15 cellular contexts compared by ENCODE assay signal in the genomic region with DNA sequence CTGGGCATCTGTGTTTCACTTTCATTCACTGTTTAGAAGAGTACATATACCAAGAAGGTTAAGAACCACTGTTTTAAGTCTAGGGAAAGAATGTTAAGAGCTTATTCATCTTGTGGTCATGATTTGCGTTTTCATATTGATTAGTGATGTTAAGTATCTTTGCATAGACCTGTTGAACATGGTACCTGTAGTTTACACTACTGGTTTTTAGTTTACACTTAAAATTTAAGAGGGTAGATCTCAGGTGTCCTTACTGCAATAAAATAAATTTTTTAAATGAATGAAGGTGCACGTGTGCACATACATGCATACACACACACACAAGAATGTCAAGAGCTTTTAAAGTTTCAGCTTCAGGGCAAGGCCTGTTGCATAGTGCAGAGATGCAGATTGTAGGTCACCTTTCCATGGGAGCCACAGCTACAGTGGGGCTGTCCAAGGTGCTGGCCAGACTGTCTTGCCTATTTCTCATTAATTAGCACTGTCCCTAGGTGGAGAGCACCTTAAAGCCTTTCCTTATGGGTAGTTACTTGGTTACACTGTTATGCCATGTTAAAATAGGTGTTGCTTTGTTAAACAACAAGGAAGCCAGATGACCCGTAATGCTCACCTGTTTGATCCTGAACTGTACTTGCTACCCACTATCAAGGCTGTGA.
A peak's percentile ranks its signal among the peaks of the same experiment; 100 is the strongest.
DNase-seq lines count a peak whose midpoint lies in the region; ATAC-seq and TF ChIP-seq lines count a peak whose summit lies in the region.
"Had no signal": no experiment of that assay in that cellular context is flagged by ENCODE, and none has a peak within 500 bp of the region (broad histone marks: within the 10 kb centered on the region; RNA-seq: fewer than 3 reads in every experiment).

No MANE protein-coding gene starts in this region.

- H4K8ac ChIP-seq in neuronal stem cell (ENCODE audit: low read depth, low read length): no peak overlapping the region

- H2BK12ac ChIP-seq in neuronal stem cell (ENCODE audit: low read length): no peak overlapping the region

- H3K27me3 Mint-ChIP-seq in endothelial cell (ENCODE audit: unreplicated experiment): no peaks in the 10 kb centered on the region
- H3K27me3 Mint-ChIP-seq: brain; CD8-positive, alpha-beta memory T cell had no signal

- H2BK15ac ChIP-seq in neuronal stem cell (ENCODE audit: low read length): no peak overlapping the region

- H3K23ac ChIP-seq in neuronal stem cell (ENCODE audit: low read depth, low read length, poor library complexity): no peak overlapping the region

- H3K36me3 Mint-ChIP-seq in endothelial cell (ENCODE audit: low read depth, unreplicated experiment): no peaks in the 10 kb centered on the region
- H3K36me3 Mint-ChIP-seq: brain had no signal

- no peak overlapping the region for H2BK5ac ChIP-seq in neuronal stem cell (ENCODE audit: low read length)

- H3K9ac ChIP-seq in neuronal stem cell (ENCODE audit: low read depth, low read length, poor library complexity): no peak overlapping the region

- no peaks in the 10 kb centered on the region for H3K9me3 Mint-ChIP-seq in endothelial cell (ENCODE audit: unreplicated experiment)
- H3K9me3 Mint-ChIP-seq: activated T-helper 1 cell treated with anti-CD3 and anti-CD28 coated beads, Interleukin-12 subunit alpha, Interleukin-12 subunit beta, Interleukin-2, Interleukin-4 antibody, amounts not matched to agents 30 ng/mL and 10 ng/mL and 1 ng/mL, durations not matched to agents 14 hours and 24 hours and 36 hours; brain; CD8-positive, alpha-beta memory T cell had no signal

- H3K9me3 ChIP-seq in neuronal stem cell (replicated peaks in 1 of 2; ENCODE audit: control insufficient read depth in 2 of 2, insufficient read depth in 1 of 2, low read depth in 1 of 2, low read length in 2 of 2): no peaks in the 10 kb centered on the region
- H3K9me3 ChIP-seq: ovary had no signal

- H3K14ac ChIP-seq in neuronal stem cell (ENCODE audit: low read length): no peak overlapping the region

- no peaks in the 10 kb centered on the region for H3K27me3 ChIP-seq in H7 (ENCODE audit: control insufficient read depth, insufficient read depth, low read length)
- H3K27me3 ChIP-seq in neuronal stem cell (ENCODE audit: control insufficient read depth in 3 of 3, insufficient read depth in 3 of 3, low read depth in 1 of 3, low read length in 3 of 3): no peaks in the 10 kb centered on the region
- H3K27me3 ChIP-seq: ovary had no signal

- no peaks in the 10 kb centered on the region for H3K36me3 ChIP-seq in H7 (replicated peaks; ENCODE audit: control insufficient read depth, insufficient read depth, low read length)
- no peaks in the 10 kb centered on the region for H3K36me3 ChIP-seq in neuronal stem cell (replicated peaks in 1 of 2; ENCODE audit: control insufficient read depth in 2 of 2, insufficient read depth in 2 of 2, low read length in 2 of 2)
- H3K36me3 ChIP-seq: ovary had no signal

- H3K4ac ChIP-seq in neuronal stem cell (ENCODE audit: low read length): no peak overlapping the region

- no peak for TF ChIP-seq CTCF in endothelial cell (IDR thresholded peaks at IDR 0.05; ENCODE audit: unreplicated experiment)

- no peaks in the 10 kb centered on the region for H3K79me1 ChIP-seq in neuronal stem cell (ENCODE audit: low read depth, low read length)

- no peak overlapping the region for H3K4me3 Mint-ChIP-seq in endothelial cell (ENCODE audit: unreplicated experiment)
- H3K4me3 Mint-ChIP-seq: activated T-helper 1 cell treated with anti-CD3 and anti-CD28 coated beads, Interleukin-12 subunit alpha, Interleukin-12 subunit beta, Interleukin-2, Interleukin-4 antibody, amounts not matched to agents 30 ng/mL and 10 ng/mL and 1 ng/mL, durations not matched to agents 14 hours and 24 hours and 36 hours; brain; CD8-positive, alpha-beta memory T cell had no signal

- no peak overlapping the region for H2BK120ac ChIP-seq in neuronal stem cell (ENCODE audit: low read depth, low read length)

- no peaks in the 10 kb centered on the region for H3K4me1 Mint-ChIP-seq in endothelial cell (ENCODE audit: unreplicated experiment)
- H3K4me1 Mint-ChIP-seq: CD8-positive, alpha-beta memory T cell had no signal

- H2AFZ ChIP-seq in neuronal stem cell (ENCODE audit: low read length): no peak overlapping the region

- H4K91ac ChIP-seq in neuronal stem cell (ENCODE audit: low read depth, low read length, poor library complexity): no peak overlapping the region

- no peak overlapping the region for H3K27ac ChIP-seq in neuronal stem cell (replicated peaks; ENCODE audit: low read length)
- H3K27ac ChIP-seq: ovary had no signal

- WGBS in neuronal stem cell (ENCODE audit: extremely low coverage in 2 of 2, insufficient read length in 2 of 2, insufficient replicate concordance in 1 of 2), 2 donors: no CpG with 5 or more reads among the region's 3 CpGs

- ATAC-seq in HG03108 (IDR thresholded peaks at IDR 0.05; ENCODE audit: unreplicated experiment) (no peak), GM21576 (IDR thresholded peaks at IDR 0.05; ENCODE audit: unreplicated experiment) (no peak)

- no peaks in the 10 kb centered on the region for H3K4me1 ChIP-seq in neuronal stem cell (ENCODE audit: control insufficient read depth in 2 of 2, insufficient read depth in 1 of 2, low read depth in 1 of 2, low read length in 2 of 2)

- H3K27ac Mint-ChIP-seq in endothelial cell (ENCODE audit: unreplicated experiment): no peak overlapping the region
- H3K27ac Mint-ChIP-seq: activated T-helper 1 cell treated with anti-CD3 and anti-CD28 coated beads, Interleukin-12 subunit alpha, Interleukin-12 subunit beta, Interleukin-2, Interleukin-4 antibody, amounts not matched to agents 30 ng/mL and 10 ng/mL and 1 ng/mL, durations not matched to agents 14 hours and 24 hours and 36 hours; brain; CD8-positive, alpha-beta memory T cell had no signal

- no peak overlapping the region for H2AK5ac ChIP-seq in neuronal stem cell (ENCODE audit: low read depth, low read length)

- H3K4me2 ChIP-seq in neuronal stem cell (ENCODE audit: insufficient read depth, low read length, poor library complexity, severe bottlenecking): no peak overlapping the region

- DNase-seq in H7: peak; percentile 22
- peak; percentile 49 for DNase-seq in endothelial cell (ENCODE audit: low spot score)
- DNase-seq in neuronal stem cell (ENCODE audit: low spot score): peak; percentile 15
- no peak for DNase-seq in EL
- DNase-seq: activated CD4-positive, alpha-beta T cell treated with anti-CD3 and anti-CD28 coated beads for 4 hours; CD8-positive, alpha-beta memory T cell; midbrain; NCI-H2081; ovary; T-helper 1 cell had no signal

- H3K4me3 ChIP-seq in H7 (ENCODE audit: insufficient read depth, low read depth, low read length): no peak overlapping the region
- no peak overlapping the region for H3K4me3 ChIP-seq in neuronal stem cell (ENCODE audit: low read length in 2 of 2)
- H3K4me3 ChIP-seq: ovary had no signal

- no peak overlapping the region for H3K18ac ChIP-seq in neuronal stem cell (ENCODE audit: low read length)

TF ChIP-seq in PFSK-1, 5 proteins besides CTCF, POLR2A, EP300 and RAD21:
- no peak for TF ChIP-seq SIN3A (IDR thresholded peaks at IDR 0.05; ENCODE audit: borderline replicate concordance, insufficient read depth, low read length)
- no peak for TF ChIP-seq FOXP2 (optimal IDR thresholded peaks at IDR 0.05; ENCODE audit: borderline replicate concordance, extremely low read depth, extremely low read length, insufficient read depth)
- TF ChIP-seq TAF1 (IDR thresholded peaks at IDR 0.05; ENCODE audit: borderline replicate concordance, insufficient read depth, low read length): no peak
- TF ChIP-seq, protein P1, sequence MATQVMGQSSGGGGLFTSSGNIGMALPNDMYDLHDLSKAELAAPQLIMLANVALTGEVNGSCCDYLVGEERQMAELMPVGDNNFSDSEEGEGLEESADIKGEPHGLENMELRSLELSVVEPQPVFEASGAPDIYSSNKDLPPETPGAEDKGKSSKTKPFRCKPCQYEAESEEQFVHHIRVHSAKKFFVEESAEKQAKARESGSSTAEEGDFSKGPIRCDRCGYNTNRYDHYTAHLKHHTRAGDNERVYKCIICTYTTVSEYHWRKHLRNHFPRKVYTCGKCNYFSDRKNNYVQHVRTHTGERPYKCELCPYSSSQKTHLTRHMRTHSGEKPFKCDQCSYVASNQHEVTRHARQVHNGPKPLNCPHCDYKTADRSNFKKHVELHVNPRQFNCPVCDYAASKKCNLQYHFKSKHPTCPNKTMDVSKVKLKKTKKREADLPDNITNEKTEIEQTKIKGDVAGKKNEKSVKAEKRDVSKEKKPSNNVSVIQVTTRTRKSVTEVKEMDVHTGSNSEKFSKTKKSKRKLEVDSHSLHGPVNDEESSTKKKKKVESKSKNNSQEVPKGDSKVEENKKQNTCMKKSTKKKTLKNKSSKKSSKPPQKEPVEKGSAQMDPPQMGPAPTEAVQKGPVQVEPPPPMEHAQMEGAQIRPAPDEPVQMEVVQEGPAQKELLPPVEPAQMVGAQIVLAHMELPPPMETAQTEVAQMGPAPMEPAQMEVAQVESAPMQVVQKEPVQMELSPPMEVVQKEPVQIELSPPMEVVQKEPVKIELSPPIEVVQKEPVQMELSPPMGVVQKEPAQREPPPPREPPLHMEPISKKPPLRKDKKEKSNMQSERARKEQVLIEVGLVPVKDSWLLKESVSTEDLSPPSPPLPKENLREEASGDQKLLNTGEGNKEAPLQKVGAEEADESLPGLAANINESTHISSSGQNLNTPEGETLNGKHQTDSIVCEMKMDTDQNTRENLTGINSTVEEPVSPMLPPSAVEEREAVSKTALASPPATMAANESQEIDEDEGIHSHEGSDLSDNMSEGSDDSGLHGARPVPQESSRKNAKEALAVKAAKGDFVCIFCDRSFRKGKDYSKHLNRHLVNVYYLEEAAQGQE (IDR thresholded peaks at IDR 0.05; ENCODE audit: insufficient read depth in 1 of 2, low read depth in 2 of 2, low read length in 2 of 2): peak; percentile 89 to 96
- no peak for TF ChIP-seq POLR2AphosphoS5 (IDR thresholded peaks at IDR 0.05; ENCODE audit: low read depth, low read length)
